20 cellular contexts compared by ENCODE assay signal in genomic region chr11:64754919-64755662, GRCh38. TPM values are rescaled to one million over a fixed set of nuclear protein-coding genes. Genes with fewer than 3 reads are reported as not detected.
A peak's percentile ranks its signal among the peaks of the same experiment; 100 is the strongest.
DNase-seq lines count a peak whose midpoint lies in the region; ATAC-seq and TF ChIP-seq lines count a peak whose summit lies in the region.
"Had no signal": no experiment of that assay in that cellular context is flagged by ENCODE, and none has a peak within 500 bp of the region (broad histone marks: within the 10 kb centered on the region; RNA-seq: fewer than 3 reads in every experiment).

No MANE protein-coding gene starts in this region.

- CTCF ChIA-PET in OCI-LY7 (lab: Charles Lee; ENCODE audit: unreplicated experiment): no interaction called here

- H4K20me1 ChIP-seq in OCI-LY7 (ENCODE audit: insufficient read depth, low read length): no peaks in the 10 kb centered on the region

- no peaks in the 10 kb centered on the region for H3K36me3 ChIP-seq in OCI-LY7 (ENCODE audit: insufficient read depth, low read length)

- H3K79me2 ChIP-seq in OCI-LY7 (ENCODE audit: insufficient read depth, low read depth, low read length): no peaks in the 10 kb centered on the region

- no peak overlapping the region for H3K4me2 ChIP-seq in OCI-LY7 (ENCODE audit: low read length)

- H3K4me1 ChIP-seq in OCI-LY7 (ENCODE audit: insufficient read depth, low read length, poor library complexity, severe bottlenecking): peaks cover 4% of the 10 kb centered on the region

- H3K9me3 ChIP-seq in OCI-LY7 (ENCODE audit: low read length): no peaks in the 10 kb centered on the region

- no peak for TF ChIP-seq CTCF in OCI-LY7 (conservative IDR thresholded peaks at IDR 0.05; ENCODE audit: low read length)

- H3K27ac ChIP-seq in OCI-LY7 (ENCODE audit: low read depth, low read length, poor library complexity, severe bottlenecking): no peak overlapping the region

- DNase-seq in cardiac septum (ENCODE audit: low spot score) (peak; percentile 63), left ventricle myocardium superior (no peak), islet precursor cell (peak; percentile 49), sciatic nerve (ENCODE audit: low spot score) (peak; percentile 49), OCI-LY7 (ENCODE audit: low spot score) (no peak), A172 (ENCODE audit: low spot score) (no peak)
- DNase-seq: AML-193, DMS79 treated with DMSO at 0.1 percent for 48 hours, HFFc6, MM.1S, NCI-H1417, NCI-H1930, NCI-H2171, NCI-H446 treated with DMSO at 0.1 percent for 48 hours, NCI-H748 treated with DMSO at 0.1 percent for 48 hours, SHP77 treated with DMSO at 0.1 percent for 48 hours had no signal

- no TSS peak for BruUV-seq in OCI-LY7 (replicated peaks; lab: Mats Ljungman, UMichigan)

- no peak for ATAC-seq in left ventricle myocardium superior
- ATAC-seq in sciatic nerve: no peak
- ATAC-seq in HG03354 (IDR thresholded peaks at IDR 0.05; ENCODE audit: poor library complexity, severe bottlenecking, unreplicated experiment): no peak
- no peak for ATAC-seq in activated CD4-positive, CD25-positive, alpha-beta regulatory T cell treated with anti-CD3 and anti-CD28 coated beads, Interleukin-2, amount 50 U/mL, for 24 hours
- ATAC-seq: Panc1 had no signal

- intact Hi-C loops in cardiac septum (cut with DNase I): no loop called here
- intact Hi-C loops in left ventricle myocardium superior (cut with micrococcal nuclease): no loop called here
- intact Hi-C loops in sciatic nerve (cut with DNase I): no loop called here
- intact Hi-C loops in OCI-LY7 (cut with micrococcal nuclease; ENCODE audit: unreplicated experiment): no loop called here

- H2AFZ ChIP-seq in OCI-LY7 (ENCODE audit: low read length): no peak overlapping the region

- no peaks in the 10 kb centered on the region for H3K9me2 ChIP-seq in OCI-LY7 (ENCODE audit: insufficient read depth, low read length)

- no peak overlapping the region for H3K4me3 ChIP-seq in OCI-LY7 (ENCODE audit: low read depth, low read length, poor library complexity, severe bottlenecking)

- POLR2A ChIA-PET in OCI-LY7 (lab: Charles Lee): no interaction called here

RNA-seq across cellular contexts. Expression of gene PYGM, which starts 4.7 kb away (rescaled TPM):
- total RNA-seq in cardiac septum: 42.5 TPM
- total RNA-seq in left ventricle myocardium superior: 175 TPM
- total RNA-seq in sciatic nerve: 8.1 TPM
- total RNA-seq in OCI-LY7 (2014; rRNA removed; shearing (Covaris generic)): 2.2 and 10.1 TPM in 2 replicates
- 2.2 and 2.4 TPM in 2 replicates for total RNA-seq in OCI-LY7 (2022)
- total RNA-seq in A172 (2014; rRNA removed; shearing (Covaris generic)): 0.12 TPM in 1 of 2 replicates, not detected in the other

RNA-seq across cellular contexts. Expression of gene RASGRP2, which starts 11.1 kb away (rescaled TPM):
- total RNA-seq in cardiac septum (30.8 TPM), left ventricle myocardium superior (44.5 TPM), sciatic nerve (39.7 TPM), OCI-LY7 (2022) (195 and 205 TPM in 2 replicates)
- 127 and 145 TPM in 2 replicates for total RNA-seq in OCI-LY7 (2014; rRNA removed; shearing (Covaris generic))
- 0.07 and 2.1 TPM in 2 replicates for total RNA-seq in A172 (2014; rRNA removed; shearing (Covaris generic))
- total RNA-seq: H4 had no signal

RNA-seq across cellular contexts. Expression of gene SF1, which starts 23.3 kb away (rescaled TPM):
- total RNA-seq in cardiac septum: 175 TPM
- 191 TPM for total RNA-seq in left ventricle myocardium superior
- total RNA-seq in sciatic nerve: 366 TPM
- 247 and 261 TPM in 2 replicates for total RNA-seq in OCI-LY7 (2014; rRNA removed; shearing (Covaris generic))
- 535 TPM in 2 replicates for total RNA-seq in OCI-LY7 (2022)
- 61.8 and 149 TPM in 2 replicates for total RNA-seq in A172 (2014; rRNA removed; shearing (Covaris generic))

RNA-seq across cellular contexts. Expression of gene NRXN2, which starts 32.1 kb away (rescaled TPM):
- total RNA-seq in cardiac septum (3.5 TPM), left ventricle myocardium superior (0.97 TPM), sciatic nerve (13.7 TPM), OCI-LY7 (2022) (1.6 and 3.3 TPM in 2 replicates)
- 2.2 and 2.4 TPM in 2 replicates for total RNA-seq in OCI-LY7 (2014; rRNA removed; shearing (Covaris generic))
- 0.05 and 0.14 TPM in 2 replicates for total RNA-seq in A172 (2014; rRNA removed; shearing (Covaris generic))

RNA-seq across cellular contexts. Expression of gene MAP4K2, which starts 47.9 kb away (rescaled TPM):
- 6.7 TPM for total RNA-seq in cardiac septum
- 8.6 TPM for total RNA-seq in left ventricle myocardium superior
- total RNA-seq in sciatic nerve: 18.0 TPM
- total RNA-seq in OCI-LY7 (2014; rRNA removed; shearing (Covaris generic)): 109 and 115 TPM in 2 replicates
- total RNA-seq in OCI-LY7 (2022): 110 and 122 TPM in 2 replicates
- total RNA-seq in A172 (2014; rRNA removed; shearing (Covaris generic)): 30.8 and 40.5 TPM in 2 replicates

Comparison
In these comparisons a context has a peak if more than half of its experiments do, and no peak if none do; other contexts are left out.
1. DNase-seq: peak in cardiac septum (single experiment), islet precursor cell (single experiment) and sciatic nerve (single experiment); none in left ventricle myocardium superior (single experiment), OCI-LY7 (single experiment) and A172 (single experiment).
2. RNA of gene RASGRP2, which starts 11.1 kb away (total RNA-seq): 127 to 205 TPM in OCI-LY7, 44.5 TPM in left ventricle myocardium superior (single experiment), 39.7 TPM in sciatic nerve (single experiment) and 30.8 TPM in cardiac septum (single experiment); 0.07 to 2.1 TPM in A172; every median in the first group is over 10 times any median in the second.